ENCODE assay signal across 9 cellular contexts in the genomic region with DNA sequence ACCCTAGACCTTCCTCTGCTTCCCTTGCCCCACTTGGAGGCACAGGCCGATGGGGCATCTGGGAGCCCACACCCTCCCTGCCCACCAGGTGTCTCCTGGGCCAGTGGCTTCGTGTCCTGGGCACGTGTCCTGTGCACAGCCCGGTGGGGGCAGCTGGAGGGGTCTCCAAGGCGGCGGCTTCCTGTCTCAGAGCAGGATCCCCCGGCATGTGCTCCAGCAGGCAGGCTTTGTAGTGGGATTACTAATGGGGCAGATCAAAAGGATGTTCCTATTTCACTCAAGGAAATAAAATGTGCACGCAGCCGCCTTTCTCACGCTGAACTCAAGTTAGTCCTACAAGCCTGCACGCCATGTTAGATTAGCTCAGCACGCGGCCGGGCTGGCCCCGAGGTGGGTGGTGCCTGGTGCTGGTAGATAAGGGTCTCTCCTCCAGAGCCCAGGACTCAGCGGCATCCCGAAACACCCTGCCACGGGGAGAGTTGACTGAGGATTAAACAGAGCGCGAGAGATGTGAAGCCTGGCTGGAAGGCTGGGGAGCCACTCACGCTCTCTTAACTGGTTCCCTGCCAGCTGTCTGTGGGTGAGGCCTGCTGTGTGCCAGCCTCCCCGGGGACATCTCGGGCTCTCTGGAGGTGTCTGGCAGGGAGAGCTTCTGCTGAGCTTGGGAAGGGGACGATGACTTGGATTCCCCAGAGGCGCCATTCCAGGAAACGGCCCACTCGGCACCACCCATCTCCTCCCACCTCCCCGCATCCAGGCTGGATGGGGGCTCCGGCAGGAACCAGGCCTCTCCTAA.
A peak's percentile ranks its signal among the peaks of the same experiment; 100 is the strongest.
DNase-seq lines count a peak whose midpoint lies in the region; ATAC-seq and TF ChIP-seq lines count a peak whose summit lies in the region.
"Had no signal": no experiment of that assay in that cellular context is flagged by ENCODE, and none has a peak within 500 bp of the region (broad histone marks: within the 10 kb centered on the region; RNA-seq: fewer than 3 reads in every experiment).

No MANE protein-coding gene starts in this region.

- H4K20me1 ChIP-seq in GM23248 (ENCODE audit: insufficient read depth): no peaks in the 10 kb centered on the region

- 18 to 20% methylated on average over 29 of the region's 29 CpGs for WGBS in GM23248 (ENCODE audit: low coverage in 1 of 2, low lambda C conversion rate in 2 of 2, missing lambda C conversion rate in 2 of 2), 2 experiments
- 22 to 34% methylated on average over 29 of the region's 29 CpGs for WGBS in heart right ventricle, 2 donors

- H3K4me3 ChIP-seq in GM23248 (no peak overlapping the region), heart right ventricle (no peak overlapping the region), skeletal muscle cell (ENCODE audit: low read depth, low read length) (no peak overlapping the region)

- H3K9ac ChIP-seq in GM23248: peak overlapping the region; percentile 65

- intact Hi-C loops in heart right ventricle (cut with DNase I): loop anchor here in 1 of 10 donors (5.0 kb wide), 1 partner anchor 36 kb away; no protein-coding TSS in a partner anchor

- peak; percentile 83 for DNase-seq in GM23248
- peak; percentile 60 for DNase-seq in SW480 (ENCODE audit: low spot score)
- DNase-seq in heart right ventricle: peak; percentile 49 to 54
- DNase-seq in skeletal muscle cell (ENCODE audit: low read depth): peak; percentile 13
- no peak for DNase-seq in ureter (ENCODE audit: low spot score)
- DNase-seq: T-helper 17 cell had no signal

- H3K9me3 ChIP-seq in GM23248 (ENCODE audit: low read depth): no peaks in the 10 kb centered on the region
- H3K9me3 ChIP-seq in heart right ventricle: no peaks in the 10 kb centered on the region

- no peaks in the 10 kb centered on the region for H3K27me3 ChIP-seq in GM23248 (replicated peaks; ENCODE audit: insufficient read depth)
- H3K27me3 ChIP-seq in heart right ventricle: no peaks in the 10 kb centered on the region

- H3K4me2 ChIP-seq in GM23248 (ENCODE audit: unreplicated experiment): peak overlapping the region; percentile 50

- H2AFZ ChIP-seq in GM23248: peak overlapping the region; percentile 19; the same call in 1 of the 2 replicates

- H3K9me2 ChIP-seq in GM23248 (ENCODE audit: insufficient read depth): no peaks in the 10 kb centered on the region

- TF ChIP-seq CTCF in heart right ventricle (IDR thresholded peaks at IDR 0.05): no peak

- peak overlapping the region; percentile 82 for H3K27ac ChIP-seq in GM23248
- peak overlapping the region; percentile 6 to 85 (median 50) for H3K27ac ChIP-seq in heart right ventricle

- no peaks in the 10 kb centered on the region for H3K36me3 ChIP-seq in GM23248 (ENCODE audit: low read depth)
- peaks cover 0 to 43% (median 14%) of the 10 kb centered on the region in 9 donors for H3K36me3 ChIP-seq in heart right ventricle

- ATAC-seq in heart right ventricle (peak; percentile 41 to 79 (median 54)), GM19397 (IDR thresholded peaks at IDR 0.05; ENCODE audit: unreplicated experiment) (no peak), HG03378 (IDR thresholded peaks at IDR 0.05; ENCODE audit: unreplicated experiment) (no peak)
- ATAC-seq in activated CD4-positive, CD25-positive, alpha-beta regulatory T cell treated with anti-CD3 and anti-CD28 coated beads, Interleukin-2, amount 50 U/mL, for 24 hours: no peak
- ATAC-seq: T-helper 17 cell had no signal

- in situ Hi-C loops in GM23248 (cut with MboI): no loop called here

- 0 out of 2 replicates have a peak, but pooled peaks cover 10% of the 10 kb centered on the region for H3K79me2 ChIP-seq in GM23248 (ENCODE audit: insufficient read depth)

- H3K4me1 ChIP-seq in GM23248 (ENCODE audit: insufficient read depth): peaks cover 17% of the 10 kb centered on the region
- H3K4me1 ChIP-seq in heart right ventricle: peaks cover 29 to 39% (median 35%) of the 10 kb centered on the region in 9 donors

- H3F3A ChIP-seq in GM23248 (ENCODE audit: insufficient read depth): no peaks in the 10 kb centered on the region

Comparison
In these comparisons a context has a peak if more than half of its experiments do, and no peak if none do; other contexts are left out.
1. ATAC-seq: peak in heart right ventricle (8 of 8); none in GM19397 (single experiment), HG03378 (single experiment) and activated CD4-positive, CD25-positive, alpha-beta regulatory T cell treated with anti-CD3 and anti-CD28 coated beads, Interleukin-2, amount 50 U/mL, for 24 hours (0 of 2).